In the genomic region with DNA sequence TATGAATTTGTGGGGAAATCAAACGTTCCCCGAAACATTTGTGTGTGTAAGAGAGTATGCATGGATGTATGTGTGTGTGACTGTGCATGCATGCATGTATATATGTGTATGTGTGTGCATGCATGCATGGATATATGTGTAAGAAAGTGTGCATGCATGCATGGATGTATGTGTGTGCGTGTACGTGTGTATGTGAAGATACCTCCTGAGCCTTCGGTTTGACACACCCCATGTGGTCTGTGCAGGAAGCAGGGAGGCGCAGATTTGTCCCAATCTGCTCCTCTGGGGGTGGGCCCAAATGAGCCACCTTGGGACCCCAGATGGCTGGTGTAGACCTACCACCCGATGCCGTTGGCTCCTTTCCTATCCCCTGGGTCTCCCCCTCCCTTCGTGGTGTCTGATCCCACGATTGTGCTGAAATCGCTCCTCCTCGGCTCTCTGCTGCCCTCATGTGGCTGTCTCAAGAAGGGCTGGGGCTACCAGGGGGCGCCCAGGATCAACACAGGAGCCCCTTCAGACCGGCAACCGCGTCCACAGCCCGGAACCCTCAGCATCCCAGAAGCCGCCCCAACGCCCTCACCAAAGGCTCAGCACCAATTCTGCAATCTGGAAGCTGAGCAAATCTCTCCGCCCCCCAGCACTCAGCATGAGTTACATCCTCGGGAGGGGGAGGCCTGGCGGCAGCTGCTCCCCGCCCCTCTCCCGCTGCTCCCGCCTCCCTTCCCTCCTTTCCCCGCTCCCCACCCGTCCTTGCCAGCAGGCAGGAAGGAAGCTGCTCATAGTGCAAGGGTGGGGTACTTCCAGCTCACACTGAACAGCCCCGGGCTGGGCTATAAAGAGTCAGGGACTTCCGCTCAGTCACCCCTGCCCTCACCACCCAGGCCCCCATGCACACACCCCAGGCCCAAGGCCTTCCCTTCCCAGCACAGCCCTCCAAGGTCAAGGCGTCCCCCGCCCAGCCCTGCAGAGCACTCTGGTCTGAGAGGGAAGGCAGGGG, we compare ENCODE assay signal across 8 cellular contexts. TPM values are rescaled to one million over a fixed set of nuclear protein-coding genes. Genes with fewer than 3 reads are reported as not detected.
DNase-seq lines count a peak whose midpoint lies in the region; ATAC-seq and TF ChIP-seq lines count a peak whose summit lies in the region.

No MANE protein-coding gene starts in this region.

- H3K4me2 ChIP-seq in HCT116 (ENCODE audit: low read length) = no peak overlapping the region

- H3K4me3 ChIP-seq in AG09309 (ENCODE audit: control insufficient read depth, low read depth, low read length) (no peak overlapping the region), HCT116 (replicated peaks in 1 of 2; ENCODE audit: low read depth in 1 of 2, low read length in 2 of 2) (no peak overlapping the region), thoracic aorta (no peak overlapping the region)

- 0 out of 2 replicates have a peak, but pooled peaks have one; percentile 17 for ATAC-seq in HCT116
- peak; percentile 47 for ATAC-seq in esophagus mucosa
- peak; percentile 64 to 77 (median 76) for ATAC-seq in natural killer cell
- ATAC-seq in thoracic aorta (ENCODE audit: insufficient number of reproducible peaks, low FRiP score, low read depth) = no peak
- ATAC-seq in HG03520 (IDR thresholded peaks at IDR 0.05; ENCODE audit: unreplicated experiment) = no peak

- H3K9me3 Mint-ChIP-seq in natural killer cell = peaks cover 0 to 5% of the 10 kb centered on the region in 2 donors

- TF ChIP-seq CTCF in AG09309 (IDR thresholded peaks at IDR 0.05; ENCODE audit: control insufficient read depth, insufficient read depth, low read depth, low read length, missing control alignments) (peak; percentile 86), HCT116 (IDR thresholded peaks at IDR 0.05 in 2 of 3, conservative IDR thresholded peaks at IDR 0.05 in 1 of 3; ENCODE audit: borderline replicate concordance in 1 of 3, insufficient read depth in 1 of 3, low read depth in 2 of 3, low read length in 2 of 3) (peak; percentile 45 to 62 (median 56); a peak in 5 of 6 replicates), natural killer cell (IDR thresholded peaks at IDR 0.05) (peak; percentile 85), thoracic aorta (IDR thresholded peaks at IDR 0.05) (peak; percentile 51)

- H3K79me2 ChIP-seq in HCT116 (ENCODE audit: insufficient read depth, low read length) = no peaks in the 10 kb centered on the region

- no peaks in the 10 kb centered on the region for H3K36me3 Mint-ChIP-seq in natural killer cell

- peak overlapping the region; percentile 21 for H3K4me3 Mint-ChIP-seq in natural killer cell

- no peak for DNase-seq in AG09309 (ENCODE audit: low read depth)
- no peak for DNase-seq in HCT116 (ENCODE audit: low read depth, low spot score)
- DNase-seq in NCI-H82 treated with DMSO at 0.1 percent for 48 hours (lab: John Stamatoyannopoulos, UW; ENCODE audit: unreplicated experiment) = peak; percentile 58
- DNase-seq in activated T-cell treated with anti-CD3 and anti-CD28 coated beads, Interleukin-2, amount 50 U/mL, for 1 hour = peak; percentile 77
- peak; percentile 52 for DNase-seq in natural killer cell
- DNase-seq in thoracic aorta (ENCODE audit: low spot score) = no peak

- POLR2A ChIA-PET in HCT116 (lab: Charles Lee) = no interaction called here

- no TSS peak for BruUV-seq in HCT116 (replicated peaks; lab: Mats Ljungman, UMichigan)

- H3K9me3 ChIP-seq in HCT116 (ENCODE audit: control insufficient read depth in 1 of 2, insufficient read depth in 1 of 2, low read depth in 1 of 2, low read length in 2 of 2) = peaks cover 8 to 31% of the 10 kb centered on the region in 2 experiments; a peak in 2 of 4 replicates
- peaks cover 4% of the 10 kb centered on the region for H3K9me3 ChIP-seq in thoracic aorta

- RAD21 ChIA-PET in HCT116 (lab: Charles Lee; ENCODE audit: low non-redundant PET in 1 of 2, low total read pairs in 2 of 2, uncharacterized antibody in 2 of 2, unreplicated experiment in 2 of 2) = no interaction called here

- intact Hi-C loops in HCT116 (cut with micrococcal nuclease) = no loop called here
- intact Hi-C loops in natural killer cell (cut with micrococcal nuclease) = loop anchor here (1.0 kb wide), 1 partner anchor 90 kb away; no protein-coding TSS in a partner anchor

- H3K9me2 ChIP-seq in HCT116 (ENCODE audit: insufficient read depth) = no peaks in the 10 kb centered on the region

- H3K4me1 ChIP-seq in HCT116 (ENCODE audit: control insufficient read depth in 1 of 2, insufficient read depth in 2 of 2, low read length in 2 of 2) (peaks cover 0 to 25% of the 10 kb centered on the region in 2 experiments; a peak in 2 of 4 replicates), thoracic aorta (ENCODE audit: control insufficient read depth in 1 of 2, low read depth in 2 of 2) (no peaks in the 10 kb centered on the region)

- H3K36me3 ChIP-seq in HCT116 (ENCODE audit: control insufficient read depth in 1 of 2, insufficient read depth in 2 of 2, low read length in 2 of 2) = no peaks in the 10 kb centered on the region
- H3K36me3 ChIP-seq in thoracic aorta = no peaks in the 10 kb centered on the region

- H3K27ac Mint-ChIP-seq in natural killer cell = no peak overlapping the region

- CTCF ChIA-PET in HCT116 (lab: Charles Lee) = no interaction called here

- peaks cover 30 to 32% of the 10 kb centered on the region in 2 donors for H3K27me3 Mint-ChIP-seq in natural killer cell (ENCODE audit: low read depth in 2 of 2)

- no peaks in the 10 kb centered on the region for H4K20me1 ChIP-seq in HCT116 (ENCODE audit: insufficient read depth)

- no peak; the same call in 1 of the 2 replicates for TF ChIP-seq RAD21 in HCT116 (IDR thresholded peaks at IDR 0.05; ENCODE audit: low read depth)

- H3K9ac ChIP-seq in HCT116 (ENCODE audit: low read length) = no peak overlapping the region

- no peak for TF ChIP-seq POLR2A in HCT116 (IDR thresholded peaks at IDR 0.05; ENCODE audit: borderline replicate concordance, extremely low read depth, insufficient read depth, insufficient read length)

- H3K27me3 ChIP-seq in HCT116 (ENCODE audit: insufficient read depth, low read length) (peaks cover 2% of the 10 kb centered on the region; the same call in 1 of the 2 replicates), thoracic aorta (replicated peaks; ENCODE audit: insufficient read depth) (no peaks in the 10 kb centered on the region)

- H3K4me1 Mint-ChIP-seq in natural killer cell = peaks cover 16 to 19% of the 10 kb centered on the region in 2 donors

- no peak overlapping the region for H2AFZ ChIP-seq in HCT116 (ENCODE audit: low read depth, low read length, poor library complexity, severe bottlenecking)

- H3K27ac ChIP-seq in HCT116 (ENCODE audit: low read depth, low read length) (no peak overlapping the region), thoracic aorta (no peak overlapping the region)

TF ChIP-seq in HCT116, 20 proteins besides CTCF, POLR2A, EP300 and RAD21:
- no peak for TF ChIP-seq FOSL1 (IDR thresholded peaks at IDR 0.05; ENCODE audit: low read depth)

RNA-seq across cellular contexts. Expression of gene NOS3, which starts 2.3 kb away (rescaled TPM):
- total RNA-seq in HCT116 (2021; ENCODE audit: unreplicated experiment) (35.8 TPM), esophagus mucosa (3.1 TPM), natural killer cell (1 to 10 TPM; 2.6 to 5.9 (median 3.8) TPM), thoracic aorta (10 to 100 TPM in 1 of 2 donors, 1 to 10 TPM in 1; 8.4 to 18.6 TPM)
- polyA plus RNA-seq in HCT116 (2012) = 42.7 and 44.0 TPM in 2 replicates

RNA-seq across cellular contexts. Expression of gene KCNH2, which starts 10.4 kb away (rescaled TPM):
- 9.7 TPM for total RNA-seq in HCT116 (2021; ENCODE audit: unreplicated experiment)
- 8.4 and 10.4 TPM in 2 replicates for polyA plus RNA-seq in HCT116 (2012)
- total RNA-seq in esophagus mucosa = 0.20 TPM
- total RNA-seq in natural killer cell = under 1 TPM in 2 of 3 donors, not detected in 1; 0.39 to 0.60 TPM
- 1 to 10 TPM in 1 of 2 donors, not detected in 1; 1.2 TPM for total RNA-seq in thoracic aorta

RNA-seq across cellular contexts. Expression of gene ATG9B, which starts 35.8 kb away (rescaled TPM):
- total RNA-seq in HCT116 (2021; ENCODE audit: unreplicated experiment) = 2.1 TPM
- polyA plus RNA-seq in HCT116 (2012) = 5.8 and 6.9 TPM in 2 replicates
- total RNA-seq in esophagus mucosa = 16.7 TPM
- 1 to 10 TPM; 4.4 to 4.6 (median 4.5) TPM for total RNA-seq in natural killer cell
- 1 to 10 TPM in 1 of 2 donors, not detected in 1; 1.2 TPM for total RNA-seq in thoracic aorta

RNA-seq across cellular contexts. Expression of gene ABCB8, which starts 39.7 kb away (rescaled TPM):
- total RNA-seq in HCT116 (2021; ENCODE audit: unreplicated experiment) (55.2 TPM), esophagus mucosa (25.1 TPM), natural killer cell (10 to 100 TPM; 50.6 to 60.5 (median 53.7) TPM), thoracic aorta (10 to 100 TPM; 34.1 to 35.1 TPM)
- 32.5 and 34.9 TPM in 2 replicates for polyA plus RNA-seq in HCT116 (2012)

RNA-seq across cellular contexts. Expression of gene ASIC3, which starts 59.8 kb away (rescaled TPM):
- total RNA-seq in HCT116 (2021; ENCODE audit: unreplicated experiment) (4.4 TPM), esophagus mucosa (0.52 TPM), natural killer cell (1 to 10 TPM; 5.7 to 7.9 (median 5.9) TPM), thoracic aorta (1 to 10 TPM; 2.0 to 2.8 TPM)
- polyA plus RNA-seq in HCT116 (2012) = 5.4 and 6.2 TPM in 2 replicates

Comparison
In these comparisons a context has a peak if more than half of its experiments do, and no peak if none do; other contexts are left out.
1. DNase-seq: peak in NCI-H82 treated with DMSO at 0.1 percent for 48 hours (single experiment), activated T-cell treated with anti-CD3 and anti-CD28 coated beads, Interleukin-2, amount 50 U/mL, for 1 hour (single experiment) and natural killer cell (single experiment); none in AG09309 (single experiment), HCT116 (single experiment) and thoracic aorta (single experiment).
2. ATAC-seq: peak in HCT116 (single experiment), esophagus mucosa (single experiment) and natural killer cell (3 of 3); none in thoracic aorta (single experiment) and HG03520 (single experiment).
3. Peak in every context shown above with its lines, with median percentiles within 50 percentile points of each other: CTCF ChIP-seq.